In the genomic region with DNA sequence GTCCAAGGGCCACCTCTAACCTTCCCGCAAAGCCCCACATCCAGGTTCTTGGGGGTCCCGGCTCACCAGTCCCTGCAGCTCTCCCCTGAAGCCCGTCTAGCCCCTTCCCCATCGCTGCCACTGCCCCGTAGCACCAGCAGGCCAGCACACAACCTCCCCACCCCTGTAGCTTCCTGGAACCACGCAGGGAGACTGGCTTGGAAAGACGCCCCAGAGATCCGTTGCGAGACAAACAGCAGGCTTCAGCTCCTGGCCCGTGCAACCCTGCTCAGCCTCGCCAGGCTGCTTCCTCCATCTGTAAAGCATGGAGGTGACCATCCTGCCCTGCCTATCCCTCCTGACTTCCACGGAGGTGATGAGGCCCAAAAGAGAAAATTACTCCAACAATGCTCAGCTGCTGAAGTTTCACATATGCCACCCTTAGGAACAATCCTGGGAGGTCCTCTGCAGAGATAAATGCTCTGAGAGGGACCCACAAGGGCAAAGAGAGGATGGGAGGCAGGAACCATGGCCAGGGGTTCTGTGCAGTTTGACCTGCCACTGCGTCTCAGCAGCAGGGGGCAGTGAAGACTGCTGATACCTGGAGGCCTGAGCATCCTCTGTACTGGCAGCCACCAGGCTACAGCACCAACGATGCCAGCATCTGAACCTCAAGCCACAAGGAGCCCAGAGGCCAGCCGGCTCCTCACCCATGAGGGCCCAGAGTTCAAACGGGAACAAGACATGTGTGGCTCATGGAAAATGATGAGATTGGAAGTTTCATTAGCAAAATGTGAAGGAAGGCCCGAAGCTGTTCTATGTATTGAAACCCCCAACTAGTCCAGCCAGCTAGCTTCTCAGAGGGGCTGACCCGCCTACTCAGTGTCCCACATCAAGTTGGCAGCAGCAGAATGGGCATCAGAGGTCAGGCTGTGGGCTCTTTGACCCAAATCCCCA, we compare ENCODE assay signal across 8 cellular contexts. TPM values are rescaled to one million over a fixed set of nuclear protein-coding genes. Genes with fewer than 3 reads are reported as not detected.
DNase-seq lines count a peak whose midpoint lies in the region; ATAC-seq and TF ChIP-seq lines count a peak whose summit lies in the region.

No MANE protein-coding gene starts in this region.

- no peak overlapping the region for H3K27ac Mint-ChIP-seq in activated T-helper 2 cell treated with anti-CD3 and anti-CD28 coated beads, Interferon-gamma antibody, Interleukin-2, Interleukin-4, amounts not matched to agents 10 μg/mL and 5 μg/mL and 100 μg/mL, durations not matched to agents 14 hours and 24 hours and 36 hours

- H3K4me3 ChIP-seq in cardiac fibroblast (replicated peaks in 1 of 2; ENCODE audit: low read depth in 2 of 2, low read length in 2 of 2), result no peak overlapping the region
- H3K4me3 ChIP-seq in osteoblast (ENCODE audit: insufficient read depth, low read length), result no peak overlapping the region

- H3K27me3 ChIP-seq in osteoblast (ENCODE audit: insufficient read depth, low read length), result no peaks in the 10 kb centered on the region

- intact Hi-C loops in activated T-helper 2 cell treated with anti-CD3 and anti-CD28 coated beads, Interferon-gamma antibody, Interleukin-2, Interleukin-4, amounts not matched to agents 10 μg/mL and 5 μg/mL and 100 μg/mL, durations not matched to agents 14 hours and 24 hours and 36 hours (cut with micrococcal nuclease), result no loop called here

- TF ChIP-seq CTCF in RWPE1 (conservative IDR thresholded peaks at IDR 0.05; ENCODE audit: low read depth), result no peak
- peak; percentile 29 for TF ChIP-seq CTCF in cardiac fibroblast (IDR thresholded peaks at IDR 0.05; ENCODE audit: low read depth, low read length)
- TF ChIP-seq CTCF in osteoblast (IDR thresholded peaks at IDR 0.05; ENCODE audit: extremely low read depth, low read depth, low read length), result peak; percentile 26

- H3K4me1 ChIP-seq in osteoblast (ENCODE audit: insufficient read depth, low read length), result peaks cover 3% of the 10 kb centered on the region

- no peaks in the 10 kb centered on the region for H3K9me3 ChIP-seq in osteoblast (ENCODE audit: low read depth, low read length)

- no peaks in the 10 kb centered on the region for H3K9me3 Mint-ChIP-seq in activated T-helper 2 cell treated with anti-CD3 and anti-CD28 coated beads, Interferon-gamma antibody, Interleukin-2, Interleukin-4, amounts not matched to agents 10 μg/mL and 5 μg/mL and 100 μg/mL, durations not matched to agents 14 hours and 24 hours and 36 hours

- DNase-seq in D341Med (ENCODE audit: low spot score), result peak; percentile 69
- no peak for DNase-seq in RWPE1 (ENCODE audit: low spot score)
- no peak for DNase-seq in cardiac fibroblast (ENCODE audit: low read depth in 2 of 2)
- DNase-seq in osteoblast (ENCODE audit: insufficient read length, low spot score, missing footprints), result no peak
- DNase-seq in NK-92 treated with Interleukin-12 subunit alpha and Interleukin-12 subunit beta, amount 100 ng/mL, for 24 hours (lab: John Stamatoyannopoulos, UW), result no peak
- DNase-seq in OCI-M1 (lab: John Stamatoyannopoulos, UW), result no peak
- no peak for DNase-seq in activated T-helper 2 cell treated with anti-CD3 and anti-CD28 coated beads, Interferon-gamma antibody, Interleukin-2, Interleukin-4, amounts not matched to agents 10 μg/mL and 5 μg/mL and 100 μg/mL, durations not matched to agents 14 hours and 24 hours and 36 hours (ENCODE audit: low spot score)

- peaks cover 77% of the 10 kb centered on the region for H4K20me1 ChIP-seq in osteoblast (ENCODE audit: insufficient read depth, low read length)

- peak overlapping the region; percentile 67 for H3K27ac ChIP-seq in RWPE1
- H3K27ac ChIP-seq in osteoblast (ENCODE audit: low read depth, low read length), result no peak overlapping the region

- peaks cover 28% of the 10 kb centered on the region for H3K4me1 Mint-ChIP-seq in activated T-helper 2 cell treated with anti-CD3 and anti-CD28 coated beads, Interferon-gamma antibody, Interleukin-2, Interleukin-4, amounts not matched to agents 10 μg/mL and 5 μg/mL and 100 μg/mL, durations not matched to agents 14 hours and 24 hours and 36 hours (ENCODE audit: low read depth)

- H3K79me2 ChIP-seq in osteoblast (ENCODE audit: insufficient read depth, low read length), result peaks cover 88% of the 10 kb centered on the region

- H3K4me2 ChIP-seq in osteoblast (ENCODE audit: insufficient read depth, low read length), result no peak overlapping the region

- no peak for ATAC-seq in GM18861 (IDR thresholded peaks at IDR 0.05; ENCODE audit: unreplicated experiment)

- H2AFZ ChIP-seq in osteoblast (ENCODE audit: low read length), result no peak overlapping the region

- no peak overlapping the region for H3K4me3 Mint-ChIP-seq in activated T-helper 2 cell treated with anti-CD3 and anti-CD28 coated beads, Interferon-gamma antibody, Interleukin-2, Interleukin-4, amounts not matched to agents 10 μg/mL and 5 μg/mL and 100 μg/mL, durations not matched to agents 14 hours and 24 hours and 36 hours (ENCODE audit: low read depth)

- H3K27me3 Mint-ChIP-seq in activated T-helper 2 cell treated with anti-CD3 and anti-CD28 coated beads, Interferon-gamma antibody, Interleukin-2, Interleukin-4, amounts not matched to agents 10 μg/mL and 5 μg/mL and 100 μg/mL, durations not matched to agents 14 hours and 24 hours and 36 hours (ENCODE audit: low read depth), result no peaks in the 10 kb centered on the region

- H3K36me3 ChIP-seq in osteoblast (ENCODE audit: insufficient read depth, low read length), result no peaks in the 10 kb centered on the region

- POLR2A ChIA-PET in RWPE1 (lab: Yijun Ruan, JAX; ENCODE audit: low non-redundant PET), result no interaction called here

- CTCF ChIA-PET in RWPE1 (lab: Yijun Ruan, JAX), result no interaction called here

- no peaks in the 10 kb centered on the region for H3K36me3 Mint-ChIP-seq in activated T-helper 2 cell treated with anti-CD3 and anti-CD28 coated beads, Interferon-gamma antibody, Interleukin-2, Interleukin-4, amounts not matched to agents 10 μg/mL and 5 μg/mL and 100 μg/mL, durations not matched to agents 14 hours and 24 hours and 36 hours (ENCODE audit: low read depth)

RNA-seq across cellular contexts. Expression of a gene that starts 16.1 kb away (rescaled TPM):
- 40.7 and 43.4 TPM in 2 replicates for total RNA-seq in osteoblast
- 20.8 and 22.5 TPM in 2 replicates for total RNA-seq in activated T-helper 2 cell treated with anti-CD3 and anti-CD28 coated beads, Interferon-gamma antibody, Interleukin-2, Interleukin-4, amounts not matched to agents 10 μg/mL and 5 μg/mL and 100 μg/mL, durations not matched to agents 14 hours and 24 hours and 36 hours

RNA-seq across cellular contexts. Expression of a gene that starts 25.0 kb away (rescaled TPM):
- total RNA-seq in osteoblast, result not detected in 2 replicates
- not detected in 2 replicates for total RNA-seq in activated T-helper 2 cell treated with anti-CD3 and anti-CD28 coated beads, Interferon-gamma antibody, Interleukin-2, Interleukin-4, amounts not matched to agents 10 μg/mL and 5 μg/mL and 100 μg/mL, durations not matched to agents 14 hours and 24 hours and 36 hours

RNA-seq across cellular contexts. Expression of a gene that starts 38.3 kb away (rescaled TPM):
- total RNA-seq in osteoblast, result 19.4 and 22.1 TPM in 2 replicates
- 19.4 and 20.3 TPM in 2 replicates for total RNA-seq in activated T-helper 2 cell treated with anti-CD3 and anti-CD28 coated beads, Interferon-gamma antibody, Interleukin-2, Interleukin-4, amounts not matched to agents 10 μg/mL and 5 μg/mL and 100 μg/mL, durations not matched to agents 14 hours and 24 hours and 36 hours

RNA-seq across cellular contexts. Expression of a gene that starts 44.0 kb away (rescaled TPM):
- total RNA-seq in osteoblast, result not detected in 2 replicates
- total RNA-seq in activated T-helper 2 cell treated with anti-CD3 and anti-CD28 coated beads, Interferon-gamma antibody, Interleukin-2, Interleukin-4, amounts not matched to agents 10 μg/mL and 5 μg/mL and 100 μg/mL, durations not matched to agents 14 hours and 24 hours and 36 hours, result not detected in 2 replicates
